In the genomic region with DNA sequence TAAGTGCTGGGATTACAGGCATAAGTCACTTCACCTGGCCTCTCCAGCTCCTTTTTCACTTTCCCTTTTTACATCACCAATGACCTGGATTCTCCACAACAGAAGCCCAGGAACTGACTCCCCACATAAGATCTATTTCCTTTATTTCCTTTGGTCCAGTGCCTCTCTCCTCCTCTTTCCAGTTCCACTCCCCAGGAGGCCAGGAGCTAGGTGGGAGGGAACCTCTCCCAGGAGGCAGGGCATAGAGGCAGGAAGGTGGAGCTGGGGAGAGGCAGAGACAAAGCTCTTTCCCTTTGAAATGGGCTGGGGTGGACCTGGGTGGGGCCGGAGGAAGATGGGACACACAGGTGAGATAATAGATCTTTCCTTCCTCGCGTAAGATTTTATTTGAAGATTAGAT, we compare ENCODE assay signal across 24 cellular contexts.
"Had no signal": no experiment of that assay in that cellular context is flagged by ENCODE, and none has a peak within 500 bp of the region (broad histone marks: within the 10 kb centered on the region; RNA-seq: fewer than 3 reads in every experiment).

No MANE protein-coding gene starts in this region.

- DNase-seq: cerebellar nuclear complex; colonic mucosa; dermis blood vessel endothelial cell; effector CD4-positive, alpha-beta T cell; endodermal cell; erythroblast; foreskin keratinocyte; left cardiac atrium; left ventricle myocardium superior; mesenchymal stem cell; naive B cell; nucleus accumbens; ovary; sigmoid colon; stimulated activated CD4-positive, alpha-beta T cell treated with anti-CD3 and anti-CD28 coated beads, Interleukin-2, amount 100 ng/mL, for 48 hours; stimulated activated CD8-positive, alpha-beta memory T cell treated with anti-CD3 and anti-CD28 coated beads, Interleukin-4, amount 100 ng/mL, for 48 hours; stimulated activated naive CD8-positive, alpha-beta T cell treated with anti-CD3 and anti-CD28 coated beads, Interleukin-15, Interleukin-2, amounts not matched to agents 100 U/mL and 50 U/mL, for 24 hours; thyroid gland; uterus had no signal

- H3K4me1 ChIP-seq: colonic mucosa, foreskin keratinocyte, right atrium auricular region, sigmoid colon, suprapubic skin, thyroid gland, uterus had no signal

- H3K27me3 ChIP-seq: colonic mucosa, ovary, right atrium auricular region, thyroid gland, uterus had no signal

- H3K27ac ChIP-seq: colonic mucosa, foreskin keratinocyte, hepatocyte, ovary, right atrium auricular region, sigmoid colon, skin epidermis, suprapubic skin, thyroid gland, uterus had no signal

- H3K36me3 ChIP-seq: colonic mucosa, ovary, right atrium auricular region, sigmoid colon, suprapubic skin, thyroid gland, uterus had no signal

- H3K4me3 ChIP-seq: colonic mucosa, hepatocyte, lung, ovary, right atrium auricular region, sigmoid colon, skin epidermis, suprapubic skin, thyroid gland, uterus had no signal

- H3K9me3 ChIP-seq: colonic mucosa, ovary, right atrium auricular region, sigmoid colon, suprapubic skin, thyroid gland, uterus had no signal
